In genomic region chr18:21735452-21736015, GRCh38 we compare ENCODE assay signal across 8 cellular contexts. TPM values are rescaled to one million over a fixed set of nuclear protein-coding genes. Genes with fewer than 3 reads are reported as not detected.
DNase-seq lines count a peak whose midpoint lies in the region; ATAC-seq and TF ChIP-seq lines count a peak whose summit lies in the region.

No MANE protein-coding gene starts in this region.

- H3K4me3 ChIP-seq in H7 (ENCODE audit: insufficient read depth, low read depth, low read length) = no peak overlapping the region

- no peaks in the 10 kb centered on the region for H3K27me3 ChIP-seq in H7 (ENCODE audit: control insufficient read depth, insufficient read depth, low read length)

- H3K9me3 Mint-ChIP-seq in neural crest cell = peaks cover 13% of the 10 kb centered on the region

- peak overlapping the region; percentile 83 for H3K27ac Mint-ChIP-seq in neural crest cell (ENCODE audit: unreplicated experiment)

- ATAC-seq in GM21447 (IDR thresholded peaks at IDR 0.05; ENCODE audit: unreplicated experiment) = no peak
- no peak for ATAC-seq in HG03442 (IDR thresholded peaks at IDR 0.05; ENCODE audit: unreplicated experiment)

- no peak for TF ChIP-seq CTCF in neural crest cell (conservative IDR thresholded peaks at IDR 0.05)

- intact Hi-C loops in posterior cingulate gyrus (cut with DNase I) = no loop called here

- H3K36me3 Mint-ChIP-seq in neural crest cell (ENCODE audit: low read depth) = peaks cover 10% of the 10 kb centered on the region

- H3K36me3 ChIP-seq in H7 (replicated peaks; ENCODE audit: control insufficient read depth, insufficient read depth, low read length) = no peaks in the 10 kb centered on the region

- peak overlapping the region; percentile 49 for H3K4me3 Mint-ChIP-seq in neural crest cell

- DNase-seq in H7 = peak; percentile 49
- peak; percentile 24 to 63 (median 42) for DNase-seq in T-helper 1 cell
- DNase-seq in dermis blood vessel endothelial cell = peak; percentile 44
- DNase-seq in neural crest cell (ENCODE audit: low read depth, low spot score) = peak; percentile 42
- no peak for DNase-seq in superior temporal gyrus (ENCODE audit: extremely low spot score)
- no peak for DNase-seq in posterior cingulate gyrus

- peaks cover 25% of the 10 kb centered on the region for H3K4me1 Mint-ChIP-seq in neural crest cell

- H3K27me3 Mint-ChIP-seq in neural crest cell (ENCODE audit: low read depth) = no peaks in the 10 kb centered on the region

RNA-seq across cellular contexts. Expression of gene MIB1, which starts 5.1 kb away (rescaled TPM):
- total RNA-seq in H7 (2014; rRNA removed; shearing (Covaris generic)) = 46.1 and 64.3 TPM in 2 replicates
- total RNA-seq in dermis blood vessel endothelial cell (73.2 and 76.7 TPM in 2 replicates), neural crest cell (90.9 and 93.5 TPM in 2 replicates)

RNA-seq across cellular contexts. Expression of gene ABHD3, which starts 31.0 kb away (rescaled TPM):
- total RNA-seq in H7 (2014; rRNA removed; shearing (Covaris generic)) = 5.5 and 6.9 TPM in 2 replicates
- total RNA-seq in dermis blood vessel endothelial cell (6.9 and 7.0 TPM in 2 replicates), neural crest cell (21.1 and 24.7 TPM in 2 replicates)

Comparison
In these comparisons a context has a peak if more than half of its experiments do, and no peak if none do; other contexts are left out.
1. DNase-seq: peak in H7 (single experiment), T-helper 1 cell (5 of 5), dermis blood vessel endothelial cell (single experiment) and neural crest cell (single experiment); none in superior temporal gyrus (single experiment) and posterior cingulate gyrus (0 of 10).